Comparison of ENCODE assay signal across 8 cellular contexts in the genomic region with DNA sequence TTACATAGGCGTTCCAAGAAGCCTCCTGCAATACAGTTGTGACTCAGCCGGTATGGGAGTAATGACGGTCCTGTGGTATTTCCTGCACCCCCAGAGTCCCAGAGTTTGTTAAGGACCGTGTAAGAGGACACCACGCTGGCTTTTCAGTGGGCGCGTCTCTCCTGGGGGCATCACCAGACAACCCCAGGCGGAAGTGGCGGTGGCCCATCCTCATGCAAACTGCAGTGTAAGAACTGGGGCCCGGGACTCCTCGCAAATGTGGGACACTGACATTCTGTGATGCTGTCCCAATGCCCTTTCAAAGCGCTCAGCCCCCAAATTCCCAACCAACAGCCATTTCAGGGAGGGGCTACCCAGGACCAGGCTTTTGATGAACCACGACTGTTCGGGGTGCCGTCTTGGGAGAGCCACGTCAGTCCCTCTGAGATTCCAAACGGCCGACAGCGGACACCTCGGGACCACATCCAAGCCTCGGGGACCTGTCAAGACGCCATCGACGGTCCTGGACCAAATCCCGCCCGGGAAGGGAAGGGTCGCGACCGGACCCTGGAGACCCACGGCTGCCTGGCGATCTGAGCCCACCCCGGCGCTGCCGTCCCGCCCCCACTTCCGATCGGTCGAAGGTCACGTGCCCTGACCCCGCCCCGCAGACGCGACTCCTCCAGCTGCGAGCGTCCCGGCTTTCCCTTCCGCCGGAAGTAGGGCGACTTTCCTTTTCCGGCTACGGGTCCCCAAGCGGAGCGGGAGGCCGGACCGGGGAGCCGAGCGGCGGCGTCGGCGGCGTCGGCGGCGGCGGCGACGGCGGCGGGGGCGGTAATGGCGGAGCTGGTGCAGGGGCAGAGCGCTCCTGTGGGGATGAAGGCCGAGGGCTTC. TPM values are rescaled to one million over a fixed set of nuclear protein-coding genes. Genes with fewer than 3 reads are reported as not detected.
DNase-seq lines count a peak whose midpoint lies in the region; ATAC-seq, FAIRE-seq and TF ChIP-seq lines count a peak whose summit lies in the region.

A gene with protein sequence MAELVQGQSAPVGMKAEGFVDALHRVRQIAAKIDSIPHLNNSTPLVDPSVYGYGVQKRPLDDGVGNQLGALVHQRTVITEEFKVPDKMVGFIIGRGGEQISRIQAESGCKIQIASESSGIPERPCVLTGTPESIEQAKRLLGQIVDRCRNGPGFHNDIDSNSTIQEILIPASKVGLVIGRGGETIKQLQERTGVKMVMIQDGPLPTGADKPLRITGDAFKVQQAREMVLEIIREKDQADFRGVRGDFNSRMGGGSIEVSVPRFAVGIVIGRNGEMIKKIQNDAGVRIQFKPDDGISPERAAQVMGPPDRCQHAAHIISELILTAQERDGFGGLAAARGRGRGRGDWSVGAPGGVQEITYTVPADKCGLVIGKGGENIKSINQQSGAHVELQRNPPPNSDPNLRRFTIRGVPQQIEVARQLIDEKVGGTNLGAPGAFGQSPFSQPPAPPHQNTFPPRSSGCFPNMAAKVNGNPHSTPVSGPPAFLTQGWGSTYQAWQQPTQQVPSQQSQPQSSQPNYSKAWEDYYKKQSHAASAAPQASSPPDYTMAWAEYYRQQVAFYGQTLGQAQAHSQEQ (plus strand): TSS at position 713 of the 873 bp plus-strand sequence. CDS start 104 bp downstream, at position 817.

- FAIRE-seq in small intestine (lab: Jason Lieb, UNC), result no peak

- peaks cover 2 to 5% of the 10 kb centered on the region in 2 donors for H3K4me1 ChIP-seq in small intestine (ENCODE audit: control insufficient read depth in 2 of 2, insufficient read depth in 1 of 2, low read depth in 1 of 2, low read length in 1 of 2)

- peaks cover 0 to 2% of the 10 kb centered on the region in 2 donors for H3K36me3 ChIP-seq in small intestine (ENCODE audit: control insufficient read depth in 2 of 2, insufficient read depth in 2 of 2, low read length in 2 of 2)

- TF ChIP-seq CTCF in VCaP (conservative IDR thresholded peaks at IDR 0.05), result no peak

- no peaks in the 10 kb centered on the region for H3K27me3 ChIP-seq in small intestine (ENCODE audit: control insufficient read depth in 2 of 2, insufficient read depth in 2 of 2, low read length in 2 of 2)

- DNase-seq in 8988T, result peak; percentile 97
- peak; percentile 94 for DNase-seq in NCI-H2196 (lab: John Stamatoyannopoulos, UW; ENCODE audit: unreplicated experiment)
- peak; percentile 95 to 99 for DNase-seq in T47D (ENCODE audit: low read depth in 1 of 2, low spot score in 1 of 2)
- peak; percentile 99 for DNase-seq in iPS-NIHi11 (ENCODE audit: low spot score)
- DNase-seq in small intestine, result peak; percentile 94

- ATAC-seq in GM18861 (IDR thresholded peaks at IDR 0.05; ENCODE audit: unreplicated experiment), result peak; percentile 78
- ATAC-seq in HG03108 (IDR thresholded peaks at IDR 0.05; ENCODE audit: unreplicated experiment), result peak; percentile 85

- H3K4me3 ChIP-seq in small intestine (ENCODE audit: low read depth in 1 of 2, low read length in 2 of 2), result peak within 1 kb of the TSS; percentile 100

- no peaks in the 10 kb centered on the region for H3K9me3 ChIP-seq in small intestine (ENCODE audit: control insufficient read depth, low read depth)

- 0% methylated on average over 71 to 74 of the region's 74 CpGs for WGBS in small intestine, 3 donors

- H3K27ac ChIP-seq in VCaP (peak within 1 kb of the TSS; percentile 90), small intestine (ENCODE audit: low read depth in 1 of 2, low read length in 1 of 2) (peak within 1 kb of the TSS; percentile 83 to 86)

- in situ Hi-C loops in T47D (cut with HindIII; ENCODE audit: low pct_unique_long_range_greater_than_20kb, low sequenced_read_pairs), result no loop called here

RNA-seq across cellular contexts. Expression of the gene that starts here (rescaled TPM):
- 10 to 100 TPM; 19.7 to 26.6 (median 21.0) TPM for polyA plus RNA-seq in small intestine

Comparison
In these comparisons a context has a peak if more than half of its experiments do, and no peak if none do; other contexts are left out.
1. Peak in every context shown above with its lines: DNase-seq, ATAC-seq, H3K4me3 ChIP-seq and H3K27ac ChIP-seq.